In the genomic region with DNA sequence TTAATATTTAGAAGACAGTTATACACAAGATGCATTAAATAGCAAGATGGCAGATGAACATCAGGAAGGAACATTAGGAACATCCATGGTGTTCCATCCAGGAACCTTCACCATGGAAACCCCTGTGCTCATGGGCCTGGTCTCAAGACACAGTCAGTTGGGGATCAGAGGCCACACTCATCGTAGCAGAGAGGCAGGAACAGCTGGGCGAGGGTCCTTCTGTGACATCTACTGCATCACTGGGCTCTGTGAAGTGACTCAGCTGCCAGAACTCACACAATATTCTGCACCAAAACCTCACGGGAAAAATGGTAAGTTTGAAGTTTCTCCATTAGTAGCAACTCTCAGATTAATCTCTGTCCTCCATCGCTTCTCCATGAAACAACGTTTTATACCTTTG, we compare ENCODE assay signal across 16 cellular contexts.
A peak's percentile ranks its signal among the peaks of the same experiment; 100 is the strongest.
DNase-seq lines count a peak whose midpoint lies in the region; FAIRE-seq and TF ChIP-seq lines count a peak whose summit lies in the region.
"Had no signal": no experiment of that assay in that cellular context is flagged by ENCODE, and none has a peak within 500 bp of the region (broad histone marks: within the 10 kb centered on the region; RNA-seq: fewer than 3 reads in every experiment).

No MANE protein-coding gene starts in this region.

- H3K27me3 ChIP-seq in ascending aorta: no peaks in the 10 kb centered on the region

- no peaks in the 10 kb centered on the region for H3K36me3 ChIP-seq in ascending aorta

- FAIRE-seq in HTR-8/SVneo (lab: Jason Lieb, UNC): peak; percentile 64
- FAIRE-seq in urothelium cell line (lab: Jason Lieb, UNC): peak; percentile 30
- FAIRE-seq: G401.6, GM12892 had no signal

- TF ChIP-seq CTCF in ascending aorta (IDR thresholded peaks at IDR 0.05): no peak

- H3K4me3 ChIP-seq in ascending aorta: no peak overlapping the region
- H3K4me3 ChIP-seq: GM23338 had no signal

- no peaks in the 10 kb centered on the region for H3K4me1 ChIP-seq in ascending aorta

- no peak for DNase-seq in HTR-8/SVneo (ENCODE audit: insufficient read length, low spot score)
- DNase-seq in posterior vena cava (ENCODE audit: low spot score): peak; percentile 40
- DNase-seq in urothelium cell line (ENCODE audit: low spot score): no peak
- DNase-seq in ascending aorta (ENCODE audit: low spot score in 2 of 2): no peak
- DNase-seq in DMS 273 treated with DMSO at 0.1 percent for 48 hours (lab: John Stamatoyannopoulos, UW): no peak
- no peak for DNase-seq in effector CD4-positive, alpha-beta T cell
- DNase-seq: Calu3; CD4-positive, alpha-beta T cell; COR-L47; DMS153; DND-41; H9; HFFc6 had no signal

- no peak overlapping the region for H3K27ac ChIP-seq in ascending aorta

- H3K9me3 ChIP-seq in ascending aorta: no peaks in the 10 kb centered on the region

- intact Hi-C loops in posterior vena cava (cut with DNase I): no loop called here
- intact Hi-C loops in ascending aorta (cut with DNase I): no loop called here
